8 cellular contexts compared by ENCODE assay signal in genomic region chr17:28726912-28727726, GRCh38. TPM values are rescaled to one million over a fixed set of nuclear protein-coding genes. Genes with fewer than 3 reads are reported as not detected.
DNase-seq lines count a peak whose midpoint lies in the region; ATAC-seq, FAIRE-seq and TF ChIP-seq lines count a peak whose summit lies in the region.

No MANE protein-coding gene starts in this region.

- H3K36me3 ChIP-seq in left ventricle myocardium inferior (peaks cover 27% of the 10 kb centered on the region), prostate gland (peaks cover 5 to 7% of the 10 kb centered on the region in 2 donors)

- 1% methylated on average over 41 of the region's 41 CpGs for WGBS in prostate gland

- peak; percentile 36 for ATAC-seq in HG02763 (IDR thresholded peaks at IDR 0.05; ENCODE audit: unreplicated experiment)

- H3K27me3 ChIP-seq in left ventricle myocardium inferior (ENCODE audit: low read depth) (no peaks in the 10 kb centered on the region), prostate gland (replicated peaks; ENCODE audit: insufficient read depth) (no peaks in the 10 kb centered on the region)

- DNase-seq in NCI-H1436 treated with DMSO at 0.1 percent for 48 hours (lab: John Stamatoyannopoulos, UW), result peak; percentile 90
- peak; percentile 78 to 90 (median 87) for DNase-seq in T-helper 1 cell
- DNase-seq in amygdala (lab: John Stamatoyannopoulos, UW), result peak in 54 of 56 donors; percentile 47 to 93 (median 84)
- peak; percentile 91 for DNase-seq in left ventricle myocardium inferior
- DNase-seq in prostate gland (ENCODE audit: low spot score), result peak; percentile 94
- DNase-seq in urothelium cell line (ENCODE audit: low spot score), result peak; percentile 88

- TF ChIP-seq CTCF in GM12873 (IDR thresholded peaks at IDR 0.05; ENCODE audit: insufficient read depth, low read depth, low read length, missing control alignments) (peak; percentile 97), left ventricle myocardium inferior (IDR thresholded peaks at IDR 0.05; ENCODE audit: borderline replicate concordance) (peak; percentile 99), prostate gland (IDR thresholded peaks at IDR 0.05) (peak; percentile 99 to 100 (median 100))

- H3K4me1 ChIP-seq in left ventricle myocardium inferior, result peaks cover 54% of the 10 kb centered on the region
- H3K4me1 ChIP-seq in prostate gland (replicated peaks), result peaks cover 10% of the 10 kb centered on the region

- H3K27ac ChIP-seq in left ventricle myocardium inferior (replicated peaks) (peak overlapping the region; percentile 98), prostate gland (peak overlapping the region; percentile 99)

- H3K9me3 ChIP-seq in left ventricle myocardium inferior (replicated peaks), result no peaks in the 10 kb centered on the region
- H3K9me3 ChIP-seq in prostate gland, result no peaks in the 10 kb centered on the region

- H3K4me3 ChIP-seq in left ventricle myocardium inferior (peak overlapping the region; percentile 78), prostate gland (peak overlapping the region; percentile 63 to 76)

- no peak for TF ChIP-seq POLR2A in prostate gland (IDR thresholded peaks at IDR 0.05)

- intact Hi-C loops in left ventricle myocardium inferior (cut with micrococcal nuclease) (no loop called here), prostate gland (cut with DNase I) (loop anchor here (2.0 to 10.0 kb wide), 3 partner anchors 24 to 225 kb away; partner anchors contain the start of gene PHF12)

- peak; percentile 13 for FAIRE-seq in urothelium cell line (lab: Jason Lieb, UNC)

RNA-seq across cellular contexts. Expression of gene TLCD1, which starts 1.1 kb away (rescaled TPM):
- total RNA-seq in left ventricle myocardium inferior (3.1 TPM), prostate gland (10 to 100 TPM in 1 of 2 donors, 1 to 10 TPM in 1; 5.3 to 19.6 TPM)

RNA-seq across cellular contexts. Expression of gene NEK8, which starts 1.5 kb away (rescaled TPM):
- total RNA-seq in left ventricle myocardium inferior, result 1.4 TPM
- total RNA-seq in prostate gland, result 10 to 100 TPM in 1 of 2 donors, 1 to 10 TPM in 1; 5.1 to 13.2 TPM

RNA-seq across cellular contexts. Expression of gene RPL23A, which starts 7.3 kb away (rescaled TPM):
- total RNA-seq in left ventricle myocardium inferior (840 TPM), prostate gland (100 to 1,000 TPM; 417 to 657 TPM)

RNA-seq across cellular contexts. Expression of gene RAB34, which starts 9.5 kb away (rescaled TPM):
- total RNA-seq in left ventricle myocardium inferior, result 13.1 TPM
- total RNA-seq in prostate gland, result 100 to 1,000 TPM; 165 to 181 TPM

RNA-seq across cellular contexts. Expression of gene PROCA1, which starts 15.4 kb away (rescaled TPM):
- 1.3 TPM for total RNA-seq in left ventricle myocardium inferior
- total RNA-seq in prostate gland, result 1 to 10 TPM; 1.9 to 9.4 TPM

Comparison
In these comparisons a context has a peak if more than half of its experiments do, and no peak if none do; other contexts are left out.
1. Peak in every context shown above with its lines: DNase-seq, ATAC-seq, H3K4me3 ChIP-seq and H3K27ac ChIP-seq.